8 cellular contexts compared by ENCODE assay signal in genomic region chr20:32110727-32111126, GRCh38. TPM values are rescaled to one million over a fixed set of nuclear protein-coding genes. Genes with fewer than 3 reads are reported as not detected.
DNase-seq lines count a peak whose midpoint lies in the region; ATAC-seq and TF ChIP-seq lines count a peak whose summit lies in the region.

No MANE protein-coding gene starts in this region.

- ATAC-seq in psoas muscle = no peak
- ATAC-seq in GM19023 (IDR thresholded peaks at IDR 0.05; ENCODE audit: unreplicated experiment) = no peak
- no peak for ATAC-seq in HG02763 (IDR thresholded peaks at IDR 0.05; ENCODE audit: unreplicated experiment)

- H3K36me3 ChIP-seq in SK-N-MC (ENCODE audit: insufficient read depth, low read length) = peaks cover 5% of the 10 kb centered on the region; the same call in 1 of the 2 replicates
- peaks cover 0 to 2% of the 10 kb centered on the region in 2 donors for H3K36me3 ChIP-seq in psoas muscle (ENCODE audit: insufficient read depth in 1 of 2, low read depth in 1 of 2)

- TF ChIP-seq CTCF in GM12865 (IDR thresholded peaks at IDR 0.05; ENCODE audit: insufficient read depth, low read depth, low read length, missing control alignments) (no peak), fibroblast of mammary gland (conservative IDR thresholded peaks at IDR 0.05; ENCODE audit: control insufficient read depth, insufficient read depth, low read depth, low read length) (no peak), psoas muscle (IDR thresholded peaks at IDR 0.05) (no peak)

- H3K4me3 ChIP-seq in GM12865 (ENCODE audit: low read depth, low read length) (peak overlapping the region; percentile 93), SK-N-MC (peak overlapping the region; percentile 98), fibroblast of mammary gland (ENCODE audit: control insufficient read depth, low read depth, low read length) (peak overlapping the region; percentile 82), psoas muscle (peak overlapping the region; percentile 88)

- H3K27me3 ChIP-seq in psoas muscle (ENCODE audit: insufficient read depth in 3 of 3, low read length in 2 of 3) = no peaks in the 10 kb centered on the region

- intact Hi-C loops in psoas muscle (cut with DNase I) = loop anchor here in 1 of 2 donors (10.0 kb wide), 1 partner anchor 94 kb away; the partner anchor contains the start of genes PLAGL2 and POFUT1

- DNase-seq in GM12865 (ENCODE audit: low read depth) (no peak), SK-N-MC (ENCODE audit: low read depth, low spot score) (no peak), fibroblast of mammary gland (ENCODE audit: low read depth) (no peak), psoas muscle (no peak), germinal center (ENCODE audit: low spot score) (no peak), NCI-H524 (lab: John Stamatoyannopoulos, UW) (no peak)

- WGBS in psoas muscle, 3 donors = 59 to 81% (median 72%) methylated on average over 3 of the region's 3 CpGs

- H3K9ac ChIP-seq in SK-N-MC (ENCODE audit: insufficient read length) = peak overlapping the region; percentile 99

- peaks cover 29% of the 10 kb centered on the region for H3K4me1 ChIP-seq in psoas muscle

- H3K9me3 ChIP-seq in SK-N-MC (ENCODE audit: low read depth, low read length) = no peaks in the 10 kb centered on the region
- H3K9me3 ChIP-seq in psoas muscle = no peaks in the 10 kb centered on the region

- no peak overlapping the region for H3K27ac ChIP-seq in SK-N-MC
- no peak overlapping the region for H3K27ac ChIP-seq in psoas muscle

RNA-seq across cellular contexts. Expression of gene TM9SF4, which starts 1.2 kb away (rescaled TPM):
- 10 to 100 TPM; 25.7 to 28.0 (median 27.0) TPM for total RNA-seq in psoas muscle
- polyA plus RNA-seq in psoas muscle = 10 to 100 TPM; 14.0 to 18.0 (median 17.9) TPM

RNA-seq across cellular contexts. Expression of gene HCK, which starts 58.7 kb away (rescaled TPM):
- total RNA-seq in psoas muscle = 1 to 10 TPM; 1.9 to 5.5 (median 2.8) TPM
- polyA plus RNA-seq in psoas muscle = 1 to 10 TPM in 2 of 3 donors, under 1 TPM in 1; 0.79 to 1.2 (median 1.2) TPM
